In the genomic region with DNA sequence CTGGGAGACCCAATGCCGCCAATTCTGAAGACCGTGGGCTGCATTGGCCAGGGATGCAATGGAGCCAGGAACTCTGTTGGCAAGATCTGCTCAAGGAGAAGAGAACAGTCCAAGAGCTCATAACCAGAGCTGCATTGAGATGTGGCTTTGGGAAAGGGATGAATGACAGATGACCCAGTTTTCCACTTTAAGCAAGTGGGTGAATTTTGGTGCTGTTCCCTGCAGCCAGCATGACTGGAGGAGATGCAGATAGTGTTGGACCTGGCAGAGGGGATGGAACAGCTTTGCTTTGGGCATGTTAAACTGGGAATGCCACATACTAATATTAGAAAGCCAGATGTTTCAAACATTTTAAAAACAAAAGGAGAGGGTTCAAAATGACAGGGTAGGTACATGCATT, we compare ENCODE assay signal across 23 cellular contexts.
"Had no signal": no experiment of that assay in that cellular context is flagged by ENCODE, and none has a peak within 500 bp of the region (broad histone marks: within the 10 kb centered on the region; RNA-seq: fewer than 3 reads in every experiment).

No MANE protein-coding gene starts in this region.

- H3K9me3 ChIP-seq: left lung, lower lobe of right lung, ovary, psoas muscle, stomach, testis, tibial nerve, upper lobe of left lung had no signal

- H3K27me3 ChIP-seq: dorsolateral prefrontal cortex, hepatocyte, ovary, testis, tibial nerve, upper lobe of left lung had no signal

- H3K27ac ChIP-seq: hepatocyte, left lung, lower lobe of right lung, ovary, psoas muscle, stomach, testis, tibial nerve, upper lobe of left lung had no signal

- H3K4me1 ChIP-seq: left lung, lower lobe of right lung, psoas muscle, stomach, testis, tibial nerve, upper lobe of left lung had no signal

- DNase-seq: cerebellar nuclear complex; effector CD4-positive, alpha-beta T cell; left cardiac atrium; left lung; lower lobe of right lung; natural killer cell; occipital lobe; ovary; psoas muscle; retina; stimulated activated CD4-positive, alpha-beta T cell treated with anti-CD3 and anti-CD28 coated beads, Interleukin-12 subunit alpha, Interleukin-12 subunit beta, amount 100 ng/mL, for 4 hours; stimulated activated CD4-positive, alpha-beta T cell treated with anti-CD3 and anti-CD28 coated beads, Interleukin-1b, Interleukin-23, amount 100 ng/mL, for 48 hours; stimulated activated CD4-positive, alpha-beta T cell treated with anti-CD3 and anti-CD28 coated beads, Interleukin-4, amount 100 ng/mL, for 1 hour; stimulated activated CD8-positive, alpha-beta memory T cell treated with anti-CD3 and anti-CD28 coated beads, Interleukin-4, amount 100 ng/mL, for 48 hours; stimulated activated naive CD4-positive, alpha-beta T cell treated with Interleukin-2 at 50 U/mL for 16 hours; testis; upper lobe of left lung had no signal

- H3K4me3 ChIP-seq: dorsolateral prefrontal cortex, hepatocyte, left lung, lower lobe of right lung, ovary, psoas muscle, smooth muscle cell, stomach, testis, tibial nerve, upper lobe of left lung had no signal

- ATAC-seq: left lung, lower lobe of right lung, natural killer cell, psoas muscle, sciatic nerve had no signal
